In genomic region chr11:119853581-119854360, GRCh38 we compare ENCODE assay signal across 20 cellular contexts.
"Had no signal": no experiment of that assay in that cellular context is flagged by ENCODE, and none has a peak within 500 bp of the region (broad histone marks: within the 10 kb centered on the region; RNA-seq: fewer than 3 reads in every experiment).

No MANE protein-coding gene starts in this region.

- ATAC-seq: gastrocnemius medialis; natural killer cell treated with Interleukin-12 subunit alpha and Interleukin-12 subunit beta and Interleukin-15 and Interleukin-18, amount 100 ng/mL, for 72 hours; psoas muscle; stimulated activated naive B cell treated with anti-CD40 and anti-IgM and Interleukin-4, amounts not matched to agents 10 μg/mL and 1 μg/mL and 100 μg/mL, for 72 hours had no signal

- H3K36me3 Mint-ChIP-seq: memory B cell; mesothelial cell of epicardium; natural killer cell treated with Interleukin-12 subunit alpha and Interleukin-12 subunit beta and Interleukin-15 and Interleukin-18, amount 100 ng/mL, for 72 hours; stimulated activated naive B cell treated with anti-CD40 and anti-IgM and Interleukin-4, amounts not matched to agents 10 μg/mL and 1 μg/mL and 100 μg/mL, for 72 hours had no signal

- H3K4me3 Mint-ChIP-seq: memory B cell; mesothelial cell of epicardium; natural killer cell treated with Interleukin-12 subunit alpha and Interleukin-12 subunit beta and Interleukin-15 and Interleukin-18, amount 100 ng/mL, for 72 hours; stimulated activated naive B cell treated with anti-CD40 and anti-IgM and Interleukin-4, amounts not matched to agents 10 μg/mL and 1 μg/mL and 100 μg/mL, for 72 hours had no signal

- DNase-seq: effector memory CD4-positive, alpha-beta T cell; gastrocnemius medialis; glutamatergic neuron; psoas muscle; retina; sigmoid colon; stimulated activated CD4-positive, alpha-beta T cell treated with anti-CD3 and anti-CD28 coated beads, Interleukin-2, amount 100 ng/mL, for 24 hours; stimulated activated CD4-positive, alpha-beta T cell treated with anti-CD3 and anti-CD28 coated beads, Interleukin-4, amount 100 ng/mL, for 4 hours; stimulated activated naive B cell treated with anti-CD40 and anti-IgM and Interleukin-4, amounts not matched to agents 10 μg/mL and 1 μg/mL and 100 μg/mL, for 72 hours; thyroid gland; upper lobe of left lung; uterus had no signal

- H3K4me1 Mint-ChIP-seq: memory B cell; stimulated activated naive B cell treated with anti-CD40 and anti-IgM and Interleukin-4, amounts not matched to agents 10 μg/mL and 1 μg/mL and 100 μg/mL, for 72 hours had no signal

- H3K27ac Mint-ChIP-seq: memory B cell; mesothelial cell of epicardium; natural killer cell treated with Interleukin-12 subunit alpha and Interleukin-12 subunit beta and Interleukin-15 and Interleukin-18, amount 100 ng/mL, for 72 hours; stimulated activated naive B cell treated with anti-CD40 and anti-IgM and Interleukin-4, amounts not matched to agents 10 μg/mL and 1 μg/mL and 100 μg/mL, for 72 hours had no signal

- H3K27ac ChIP-seq: epithelial cell of prostate, esophagus muscularis mucosa, gastrocnemius medialis, parathyroid adenoma, psoas muscle, sigmoid colon, skin epidermis, stomach, thyroid gland, upper lobe of left lung, uterus had no signal

- H3K9me3 Mint-ChIP-seq: memory B cell; mesothelial cell of epicardium; natural killer cell treated with Interleukin-12 subunit alpha and Interleukin-12 subunit beta and Interleukin-15 and Interleukin-18, amount 100 ng/mL, for 72 hours; stimulated activated naive B cell treated with anti-CD40 and anti-IgM and Interleukin-4, amounts not matched to agents 10 μg/mL and 1 μg/mL and 100 μg/mL, for 72 hours had no signal
